Comparison of ENCODE assay signal across 8 cellular contexts in genomic region chr1:77889240-77889637, GRCh38. TPM values are rescaled to one million over a fixed set of nuclear protein-coding genes. Genes with fewer than 3 reads are reported as not detected.
A peak's percentile ranks its signal among the peaks of the same experiment; 100 is the strongest.
DNase-seq lines count a peak whose midpoint lies in the region; ATAC-seq and TF ChIP-seq lines count a peak whose summit lies in the region.

No MANE protein-coding gene starts in this region.

- no peak for TF ChIP-seq CTCF in right atrium auricular region (IDR thresholded peaks at IDR 0.05)
- TF ChIP-seq CTCF in retinal pigment epithelial cell (conservative IDR thresholded peaks at IDR 0.05; ENCODE audit: low read depth, low read length): no peak

- peak overlapping the region; percentile 88 to 97 for H3K27ac ChIP-seq in right atrium auricular region

- ATAC-seq in GM21381 (IDR thresholded peaks at IDR 0.05; ENCODE audit: unreplicated experiment): no peak

- H3K27ac Mint-ChIP-seq in activated naive CD8-positive, alpha-beta T cell: no peak overlapping the region

- no peaks in the 10 kb centered on the region for H3K27me3 ChIP-seq in H7 (ENCODE audit: control insufficient read depth, insufficient read depth, low read length)
- no peaks in the 10 kb centered on the region for H3K27me3 ChIP-seq in right atrium auricular region

- H3K9me3 Mint-ChIP-seq in activated naive CD8-positive, alpha-beta T cell (ENCODE audit: low read depth): no peaks in the 10 kb centered on the region

- peaks cover 0 to 4% of the 10 kb centered on the region in 2 donors for H3K4me1 ChIP-seq in right atrium auricular region

- H3K36me3 ChIP-seq in H7 (replicated peaks; ENCODE audit: control insufficient read depth, insufficient read depth, low read length) (no peaks in the 10 kb centered on the region), right atrium auricular region (peaks cover 35% of the 10 kb centered on the region)

- H3K36me3 Mint-ChIP-seq in activated naive CD8-positive, alpha-beta T cell: peaks cover 13% of the 10 kb centered on the region

- peaks cover 10% of the 10 kb centered on the region for H3K27me3 Mint-ChIP-seq in activated naive CD8-positive, alpha-beta T cell

- DNase-seq in AG20443 (ENCODE audit: low spot score) (peak; percentile 38), H7 (peak; percentile 59), right atrium auricular region (ENCODE audit: low spot score) (no peak), retinal pigment epithelial cell (ENCODE audit: low read depth) (no peak), NCI-H187 (lab: John Stamatoyannopoulos, UW) (no peak), ureter (ENCODE audit: low spot score) (no peak)

- H3K4me3 ChIP-seq in H7 (ENCODE audit: insufficient read depth, low read depth, low read length) (peak overlapping the region; percentile 84), right atrium auricular region (peak overlapping the region; percentile 66 to 87), retinal pigment epithelial cell (ENCODE audit: low read length) (peak overlapping the region; percentile 92)

- peaks cover 7% of the 10 kb centered on the region for H3K4me1 Mint-ChIP-seq in activated naive CD8-positive, alpha-beta T cell (ENCODE audit: low read depth)

- peak overlapping the region; percentile 83 for H3K4me3 Mint-ChIP-seq in activated naive CD8-positive, alpha-beta T cell

- no peaks in the 10 kb centered on the region for H3K9me3 ChIP-seq in right atrium auricular region

RNA-seq across cellular contexts. Expression of gene NEXN, which starts 0.8 kb away (rescaled TPM):
- total RNA-seq in H7 (2014; rRNA removed; shearing (Covaris generic)): 0.90 and 1.3 TPM in 2 replicates
- total RNA-seq in right atrium auricular region: 100 to 1,000 TPM; 269 to 295 TPM
- 22.9 TPM for total RNA-seq in ureter

Comparison
In these comparisons a context has a peak if more than half of its experiments do, and no peak if none do; other contexts are left out.
1. DNase-seq: peak in AG20443 (single experiment) and H7 (single experiment); none in right atrium auricular region (single experiment), retinal pigment epithelial cell (single experiment), NCI-H187 (0 of 2) and ureter (single experiment).
2. RNA of gene NEXN, which starts 0.8 kb away (total RNA-seq): 269 to 295 TPM in right atrium auricular region and 22.9 TPM in ureter (single experiment); 0.90 to 1.3 TPM in H7; every median in the first group is over 10 times any median in the second.
3. Peak in every context shown above with its lines, with median percentiles within 50 percentile points of each other: H3K4me3 ChIP-seq.